In genomic region chr17:34306466-34306865, GRCh38 we compare ENCODE assay signal across 2 cellular contexts.
TF ChIP-seq lines count a peak whose summit lies in the region.

No MANE protein-coding gene starts in this region.

TF ChIP-seq in GM23338, 12 proteins besides CTCF, POLR2A, EP300 and RAD21:
- no peak for TF ChIP-seq REST (IDR thresholded peaks at IDR 0.05; ENCODE audit: unreplicated experiment)
- TF ChIP-seq ETS1 (IDR thresholded peaks at IDR 0.05): no peak
- TF ChIP-seq EZH2phosphoT487 (IDR thresholded peaks at IDR 0.05; ENCODE audit: unreplicated experiment): no peak
- no peak for TF ChIP-seq ZNF331 (CRISPR knock-in tag; IDR thresholded peaks at IDR 0.05; ENCODE audit: low read depth)
- no peak for TF ChIP-seq NANOG (IDR thresholded peaks at IDR 0.05; ENCODE audit: borderline replicate concordance)
- TF ChIP-seq JUNB (IDR thresholded peaks at IDR 0.05; ENCODE audit: unreplicated experiment): no peak
- no peak for TF ChIP-seq POLR2AphosphoS5 (IDR thresholded peaks at IDR 0.05; ENCODE audit: low read depth)
- TF ChIP-seq ZNF462 (CRISPR knock-in tag; IDR thresholded peaks at IDR 0.05): no peak
TF ChIP-seq in GM23338: peak in this region for 0.

TF ChIP-seq in WTC11, 78 proteins besides CTCF, POLR2A, EP300 and RAD21 (continued from another document):
- TF ChIP-seq HMGXB4 (CRISPR knock-in tag; IDR thresholded peaks at IDR 0.05): no peak
- no peak for TF ChIP-seq USF1 (CRISPR knock-in tag; IDR thresholded peaks at IDR 0.05)
- no peak for TF ChIP-seq RELA (CRISPR knock-in tag; IDR thresholded peaks at IDR 0.05; ENCODE audit: borderline replicate concordance)
- TF ChIP-seq ZNF423 (CRISPR knock-in tag; IDR thresholded peaks at IDR 0.05): no peak
- no peak for TF ChIP-seq E2F5 (CRISPR knock-in tag; IDR thresholded peaks at IDR 0.05)
- no peak for TF ChIP-seq ATF6 (CRISPR knock-in tag; IDR thresholded peaks at IDR 0.05)
- no peak for TF ChIP-seq NFYB (CRISPR knock-in tag; conservative IDR thresholded peaks at IDR 0.05; ENCODE audit: low read depth)
